ENCODE assay signal across 21 cellular contexts in genomic region chr21:28154121-28154520, GRCh38.
"Had no signal": no experiment of that assay in that cellular context is flagged by ENCODE, and none has a peak within 500 bp of the region (broad histone marks: within the 10 kb centered on the region; RNA-seq: fewer than 3 reads in every experiment).

No MANE protein-coding gene starts in this region.

- H3K36me3 Mint-ChIP-seq: activated CD4-positive, alpha-beta memory T cell treated with anti-CD3 and anti-CD28 coated beads for 36 hours; activated naive CD8-positive, alpha-beta T cell treated with anti-CD3 and anti-CD28 coated beads, Interleukin-2, amount 10 ng/mL, durations not matched to agents 7 days and 5 days; stimulated activated memory B cell treated with anti-CD40 and anti-IgM and Interleukin-4, amounts not matched to agents 10 μg/mL and 1 μg/mL and 100 μg/mL, for 72 hours had no signal

- ATAC-seq: effector memory CD8-positive, alpha-beta T cell; gastroesophageal sphincter; heart left ventricle; left lobe of liver; right cardiac atrium; stimulated activated memory B cell treated with anti-CD40 and anti-IgM and Interleukin-4, amounts not matched to agents 10 μg/mL and 1 μg/mL and 100 μg/mL, for 72 hours had no signal

- H3K4me1 Mint-ChIP-seq: activated naive CD8-positive, alpha-beta T cell treated with anti-CD3 and anti-CD28 coated beads, Interleukin-2, amount 10 ng/mL, durations not matched to agents 7 days and 5 days; neural crest cell; stimulated activated memory B cell treated with anti-CD40 and anti-IgM and Interleukin-4, amounts not matched to agents 10 μg/mL and 1 μg/mL and 100 μg/mL, for 72 hours had no signal

- DNase-seq: activated CD4-positive, alpha-beta memory T cell treated with anti-CD3 and anti-CD28 coated beads for 36 hours; activated naive CD4-positive, alpha-beta T cell treated with Interleukin-2 at 50 U/mL for 16 hours; activated naive CD8-positive, alpha-beta T cell treated with anti-CD3 and anti-CD28 coated beads, Interleukin-2, amount 10 ng/mL, durations not matched to agents 7 days and 5 days; activated T-cell treated with anti-CD3 and anti-CD28 coated beads for 4 hours; anterior cingulate cortex; effector memory CD8-positive, alpha-beta T cell; heart left ventricle; kidney; right cardiac atrium; stimulated activated CD4-positive, alpha-beta T cell treated with anti-CD3 and anti-CD28 coated beads, Interleukin-4, amount 100 ng/mL, for 24 hours had no signal

- H3K27me3 Mint-ChIP-seq: activated CD4-positive, alpha-beta memory T cell treated with anti-CD3 and anti-CD28 coated beads for 36 hours; activated naive CD8-positive, alpha-beta T cell treated with anti-CD3 and anti-CD28 coated beads, Interleukin-2, amount 10 ng/mL, durations not matched to agents 7 days and 5 days; effector memory CD8-positive, alpha-beta T cell; stimulated activated memory B cell treated with anti-CD40 and anti-IgM and Interleukin-4, amounts not matched to agents 10 μg/mL and 1 μg/mL and 100 μg/mL, for 72 hours had no signal

- H3K9me3 Mint-ChIP-seq: activated CD4-positive, alpha-beta memory T cell treated with anti-CD3 and anti-CD28 coated beads for 36 hours; activated naive CD8-positive, alpha-beta T cell treated with anti-CD3 and anti-CD28 coated beads, Interleukin-2, amount 10 ng/mL, durations not matched to agents 7 days and 5 days; stimulated activated memory B cell treated with anti-CD40 and anti-IgM and Interleukin-4, amounts not matched to agents 10 μg/mL and 1 μg/mL and 100 μg/mL, for 72 hours; T-helper 2 cell treated with Interferon-gamma antibody and Interleukin-4, amounts not matched to agents 5 μg/mL and 100 μg/mL, for 36 hours had no signal

- H3K4me3 ChIP-seq: cardiac muscle cell, gastroesophageal sphincter, heart left ventricle, prostate gland, SK-N-MC, skin epidermis, thoracic aorta had no signal

- H3K9me3 ChIP-seq: gastroesophageal sphincter, heart left ventricle, prostate gland, thoracic aorta had no signal

- H3K27me3 ChIP-seq: cardiac muscle cell, gastroesophageal sphincter, heart left ventricle had no signal

- H3K36me3 ChIP-seq: cardiac muscle cell, gastroesophageal sphincter, heart left ventricle, prostate gland, thoracic aorta had no signal

- H3K27ac ChIP-seq: cardiac muscle cell, epithelial cell of prostate, gastroesophageal sphincter, heart left ventricle, prostate gland, SK-N-MC, skin epidermis, thoracic aorta had no signal

- H3K4me1 ChIP-seq: prostate gland had no signal

- H3K4me3 Mint-ChIP-seq: activated CD4-positive, alpha-beta memory T cell treated with anti-CD3 and anti-CD28 coated beads for 36 hours; activated naive CD8-positive, alpha-beta T cell treated with anti-CD3 and anti-CD28 coated beads, Interleukin-2, amount 10 ng/mL, durations not matched to agents 7 days and 5 days; effector memory CD8-positive, alpha-beta T cell; neural crest cell; stimulated activated memory B cell treated with anti-CD40 and anti-IgM and Interleukin-4, amounts not matched to agents 10 μg/mL and 1 μg/mL and 100 μg/mL, for 72 hours; T-helper 2 cell treated with Interferon-gamma antibody and Interleukin-4, amounts not matched to agents 5 μg/mL and 100 μg/mL, for 36 hours had no signal

- H3K27ac Mint-ChIP-seq: activated CD4-positive, alpha-beta memory T cell treated with anti-CD3 and anti-CD28 coated beads for 36 hours; activated naive CD8-positive, alpha-beta T cell treated with anti-CD3 and anti-CD28 coated beads, Interleukin-2, amount 10 ng/mL, durations not matched to agents 7 days and 5 days; effector memory CD8-positive, alpha-beta T cell; stimulated activated memory B cell treated with anti-CD40 and anti-IgM and Interleukin-4, amounts not matched to agents 10 μg/mL and 1 μg/mL and 100 μg/mL, for 72 hours; T-helper 2 cell treated with Interferon-gamma antibody and Interleukin-4, amounts not matched to agents 5 μg/mL and 100 μg/mL, for 36 hours had no signal
